ENCODE assay signal across 10 cellular contexts in genomic region chr9:114364528-114365041, GRCh38. TPM values are rescaled to one million over a fixed set of nuclear protein-coding genes. Genes with fewer than 3 reads are reported as not detected.
DNase-seq lines count a peak whose midpoint lies in the region; ATAC-seq, FAIRE-seq and TF ChIP-seq lines count a peak whose summit lies in the region.
"Had no signal": no experiment of that assay in that cellular context is flagged by ENCODE, and none has a peak within 500 bp of the region (broad histone marks: within the 10 kb centered on the region; RNA-seq: fewer than 3 reads in every experiment).

No MANE protein-coding gene starts in this region.

- no peak for TF ChIP-seq RAD21 in A549 (conservative IDR thresholded peaks at IDR 0.05 in 1 of 2, IDR thresholded peaks at IDR 0.05 in 1 of 2)

- CTCF ChIA-PET in A549 (lab: Yijun Ruan, JAX): interaction anchor here (0.7 to 2.1 kb wide), 6 partner anchors 23 to 310 kb away, joined by 3 to 6 read pairs (median 4); no protein-coding TSS in a partner anchor
- CTCF ChIA-PET in activated B cell treated with CpG ODN at 0.5 μM for 24 hours (lab: Charles Lee): interaction anchor here (1.0 to 2.5 kb wide), 10 partner anchors 16 to 289 kb away, joined by 3 to 15 read pairs (median 4); partner anchors contain the start of gene AKNA

- H3K4me1 Mint-ChIP-seq in activated B cell treated with CpG ODN at 0.5 μM for 24 hours: peaks cover 84% of the 10 kb centered on the region

- 73% methylated on average over 4 of the region's 5 CpGs for WGBS in A549 (ENCODE audit: missing lambda C conversion rate)
- WGBS in prostate gland: 53% methylated on average over 5 of the region's 5 CpGs

- H3K9me3 ChIP-seq in A549 (no peaks in the 10 kb centered on the region), prostate gland (no peaks in the 10 kb centered on the region)
- H3K9me3 ChIP-seq: SJSA1 had no signal

- H3K4me3 ChIP-seq in A549: no peak overlapping the region
- H3K4me3 ChIP-seq in prostate gland: no peak overlapping the region
- H3K4me3 ChIP-seq: SJSA1 had no signal

- H3K36me3 ChIP-seq in prostate gland: peaks cover 0 to 13% of the 10 kb centered on the region in 2 donors

- intact Hi-C loops in activated B cell treated with CpG ODN at 0.5 μM for 24 hours (cut with micrococcal nuclease): loop anchor here (1.0 kb wide), 1 partner anchor 9 kb away; no protein-coding TSS in a partner anchor
- intact Hi-C loops in prostate gland (cut with DNase I): no loop called here

- no peaks in the 10 kb centered on the region for H3K27me3 Mint-ChIP-seq in activated B cell treated with CpG ODN at 0.5 μM for 24 hours

- peaks cover 94% of the 10 kb centered on the region for H3K36me3 Mint-ChIP-seq in activated B cell treated with CpG ODN at 0.5 μM for 24 hours (ENCODE audit: low read depth)

- H3K27ac Mint-ChIP-seq in activated B cell treated with CpG ODN at 0.5 μM for 24 hours: peak overlapping the region; percentile 88

- no peak for FAIRE-seq in A549 (lab: Jason Lieb, UNC)

- H3K27ac ChIP-seq in A549: peak overlapping the region in 1 of 2 experiments; percentile 35; a peak in 1 of 6 replicates
- peak overlapping the region in 1 of 2 donors; percentile 32 for H3K27ac ChIP-seq in prostate gland
- H3K27ac ChIP-seq: SJSA1 had no signal

- peak overlapping the region; percentile 63 for H3K4me3 Mint-ChIP-seq in activated B cell treated with CpG ODN at 0.5 μM for 24 hours

- TF ChIP-seq POLR2A in A549 (IDR thresholded peaks at IDR 0.05; ENCODE audit: low read length): no peak
- no peak for TF ChIP-seq POLR2A in prostate gland (IDR thresholded peaks at IDR 0.05)

- ATAC-seq in A549 (no peak), HG02610 (IDR thresholded peaks at IDR 0.05; ENCODE audit: unreplicated experiment) (peak; percentile 38), activated B cell treated with CpG ODN at 0.5 μM for 24 hours (ENCODE audit: low read depth) (peak; percentile 56)

- DNase-seq in A549 (ENCODE audit: low read depth in 1 of 2, low spot score in 1 of 2) (no peak), activated B cell treated with CpG ODN at 0.5 μM for 24 hours (no peak), left kidney (ENCODE audit: low read depth, low spot score) (peak; percentile 43), T-helper 9 cell (no peak), GDM1 (lab: John Stamatoyannopoulos, UW) (no peak), prostate gland (ENCODE audit: low spot score) (no peak), middle frontal gyrus (ENCODE audit: extremely low spot score, low spot score) (no peak)

- TF ChIP-seq EP300 in A549 (IDR thresholded peaks at IDR 0.05): no peak

- 0 out of 3 replicates have a peak overlapping the region, but pooled peaks have one; percentile 11 for H3K4me2 ChIP-seq in A549

- no peaks in the 10 kb centered on the region for H3K27me3 ChIP-seq in prostate gland (replicated peaks; ENCODE audit: insufficient read depth)
- H3K27me3 ChIP-seq: SJSA1 had no signal

- POLR2A ChIA-PET in A549 (lab: Yijun Ruan, JAX) (no interaction called here), activated B cell treated with CpG ODN at 0.5 μM for 24 hours (lab: Charles Lee) (interaction anchor here (0.6 to 15.2 kb wide), 11 partner anchors 8 to 215 kb away, joined by 3 to 913 read pairs (median 4); partner anchors contain the start of gene AKNA)

- H3K9me3 Mint-ChIP-seq in activated B cell treated with CpG ODN at 0.5 μM for 24 hours: peaks cover 4% of the 10 kb centered on the region

- H3K4me1 ChIP-seq in A549: peaks cover 21% of the 10 kb centered on the region
- no peaks in the 10 kb centered on the region for H3K4me1 ChIP-seq in prostate gland (replicated peaks)

- no peak for TF ChIP-seq CTCF in A549 (IDR thresholded peaks at IDR 0.05)
- no peak for TF ChIP-seq CTCF in activated B cell treated with CpG ODN at 0.5 μM for 24 hours (IDR thresholded peaks at IDR 0.05)
- TF ChIP-seq CTCF in prostate gland (IDR thresholded peaks at IDR 0.05): no peak

TF ChIP-seq in A549, 52 proteins besides CTCF, POLR2A, EP300 and RAD21:
- TF ChIP-seq MAX (IDR thresholded peaks at IDR 0.05) (no peak), ZSCAN20 (CRISPR knock-in tag; IDR thresholded peaks at IDR 0.05) (no peak)

RNA-seq across cellular contexts. Expression of gene AKNA, which starts 23.2 kb away (rescaled TPM):
- polyA plus RNA-seq in A549 (2011; rRNA removed) (4.4 and 4.6 TPM in 2 replicates), A549 (2017; fragmentation: RNase III; extraction: RNeasy Plus Mini Kit Qiagen cat#74134 plus additional on column Dnase treatment) (2.7 to 3.2 TPM (median 3.0 TPM) in 3 replicates)
- polyA plus RNA-seq in A549 (2012; cell fraction: cytosol; rRNA removed): 2.8 and 7.5 TPM in 2 replicates
- 6.7 and 9.3 TPM in 2 replicates for polyA plus RNA-seq in A549 (2012; cell fraction: nucleus; rRNA removed)
- polyA minus RNA-seq in A549 (2011; rRNA and poly(A)+ RNA removed): 7.3 and 12.1 TPM in 2 replicates
- total RNA-seq in activated B cell treated with CpG ODN at 0.5 μM for 24 hours (283 and 322 TPM in 2 replicates), prostate gland (10 to 100 TPM; 20.5 to 30.1 TPM)

RNA-seq across cellular contexts. Expression of gene ORM2, which starts 34.9 kb away (rescaled TPM):
- polyA plus RNA-seq in A549 (2011; rRNA removed) (0.10 and 0.16 TPM in 2 replicates), A549 (2017; fragmentation: RNase III; extraction: RNeasy Plus Mini Kit Qiagen cat#74134 plus additional on column Dnase treatment) (not detected in 3 replicates)
- not detected in 2 replicates for polyA plus RNA-seq in A549 (2012; cell fraction: cytosol; rRNA removed)
- not detected in 2 replicates for polyA plus RNA-seq in A549 (2012; cell fraction: nucleus; rRNA removed)
- polyA minus RNA-seq in A549 (2011; rRNA and poly(A)+ RNA removed): not detected in 2 replicates
- total RNA-seq in activated B cell treated with CpG ODN at 0.5 μM for 24 hours (not detected in 2 replicates), prostate gland (1 to 10 TPM in 1 of 2 donors, under 1 TPM in 1; 0.91 to 1.9 TPM)
- total RNA-seq: glomerular endothelial cell, SJSA1 had no signal

RNA-seq across cellular contexts. Expression of gene ORM1, which starts 41.7 kb away (rescaled TPM):
- polyA plus RNA-seq in A549 (2011; rRNA removed) (0.19 and 0.22 TPM in 2 replicates), A549 (2017; fragmentation: RNase III; extraction: RNeasy Plus Mini Kit Qiagen cat#74134 plus additional on column Dnase treatment) (0.12 TPM in 1 of 3 replicates, not detected in the others)
- 0.14 TPM in 1 of 2 replicates, not detected in the other for polyA plus RNA-seq in A549 (2012; cell fraction: cytosol; rRNA removed)
- polyA plus RNA-seq in A549 (2012; cell fraction: nucleus; rRNA removed): not detected in 2 replicates
- polyA minus RNA-seq in A549 (2011; rRNA and poly(A)+ RNA removed): 0.37 TPM in 1 of 2 replicates, not detected in the other
- total RNA-seq in activated B cell treated with CpG ODN at 0.5 μM for 24 hours (not detected in 2 replicates), prostate gland (not detected)
- total RNA-seq: glomerular endothelial cell, SJSA1 had no signal

Comparison
In these comparisons a context has a peak if more than half of its experiments do, and no peak if none do; other contexts are left out.
1. ATAC-seq: peak in HG02610 (single experiment) and activated B cell treated with CpG ODN at 0.5 μM for 24 hours (single experiment); none in A549 (0 of 2).